Comparison of ENCODE assay signal across 8 cellular contexts in genomic region chr17:32483451-32484019, GRCh38. TPM values are rescaled to one million over a fixed set of nuclear protein-coding genes. Genes with fewer than 3 reads are reported as not detected.
DNase-seq lines count a peak whose midpoint lies in the region; ATAC-seq, FAIRE-seq and TF ChIP-seq lines count a peak whose summit lies in the region.

No MANE protein-coding gene starts in this region.

- intact Hi-C loops in breast epithelium (cut with DNase I; ENCODE audit: low total_unique reads): no loop called here

- no peak for ATAC-seq in GM18517 (IDR thresholded peaks at IDR 0.05; ENCODE audit: unreplicated experiment)

- peaks cover 5% of the 10 kb centered on the region; the same call in 1 of the 2 replicates for H3K36me3 ChIP-seq in KMS-11 (ENCODE audit: insufficient read depth)
- peaks cover 12% of the 10 kb centered on the region for H3K36me3 ChIP-seq in breast epithelium

- no peaks in the 10 kb centered on the region for H3K9me3 ChIP-seq in breast epithelium

- no peak overlapping the region for H2AFZ ChIP-seq in KMS-11 (ENCODE audit: low read depth)

- peaks cover 66% of the 10 kb centered on the region for H3K4me1 ChIP-seq in KMS-11 (ENCODE audit: low read depth, poor library complexity, severe bottlenecking)
- peaks cover 0 to 10% of the 10 kb centered on the region in 2 donors for H3K4me1 ChIP-seq in breast epithelium

- H3K4me3 ChIP-seq in KMS-11 (IDR thresholded peaks at IDR 0.05; ENCODE audit: insufficient read depth, low read depth, low read length) (no peak overlapping the region), breast epithelium (no peak overlapping the region), retinal pigment epithelial cell (ENCODE audit: low read length) (no peak overlapping the region)

- no peaks in the 10 kb centered on the region for H4K20me1 ChIP-seq in KMS-11 (ENCODE audit: insufficient read depth)

- TF ChIP-seq POLR2A in breast epithelium (IDR thresholded peaks at IDR 0.05): no peak

- DNase-seq in OCI-M1 (lab: John Stamatoyannopoulos, UW): peak; percentile 57
- DNase-seq in breast epithelium (ENCODE audit: low spot score in 2 of 2): peak in 1 of 2 donors; percentile 33
- peak; percentile 86 for DNase-seq in iPS DF 19.7 (ENCODE audit: low read depth, low spot score)
- DNase-seq in retinal pigment epithelial cell (ENCODE audit: low read depth): no peak
- no peak for DNase-seq in stimulated activated CD4-positive, alpha-beta T cell treated with anti-CD3 and anti-CD28 coated beads, Interleukin-15, amount 100 ng/mL, for 24 hours

- FAIRE-seq in G401.6 (lab: Jason Lieb, UNC): peak; percentile 27

- H3K9ac ChIP-seq in KMS-11: no peak overlapping the region

- TF ChIP-seq CTCF in KMS-11 (conservative IDR thresholded peaks at IDR 0.05; ENCODE audit: low read depth, low read length): peak; percentile 48; the same call in 1 of the 2 replicates
- peak in 2 of 3 donors; percentile 51 to 64 for TF ChIP-seq CTCF in breast epithelium (IDR thresholded peaks at IDR 0.05)
- TF ChIP-seq CTCF in retinal pigment epithelial cell (conservative IDR thresholded peaks at IDR 0.05; ENCODE audit: low read depth, low read length): peak; percentile 86

- H3K27me3 ChIP-seq in KMS-11 (ENCODE audit: insufficient read depth, low read depth) (no peaks in the 10 kb centered on the region), breast epithelium (no peaks in the 10 kb centered on the region)

- no peak overlapping the region for H3K4me2 ChIP-seq in KMS-11

- no peaks in the 10 kb centered on the region for H3K79me2 ChIP-seq in KMS-11 (ENCODE audit: insufficient read depth, low read depth)

- H3K27ac ChIP-seq in KMS-11: peak overlapping the region; percentile 45; the same call in 1 of the 2 replicates
- peak overlapping the region in 1 of 2 donors; percentile 14 for H3K27ac ChIP-seq in breast epithelium

RNA-seq across cellular contexts. Expression of gene CDK5R1, which starts 3.3 kb away (rescaled TPM):
- under 1 TPM; 0.66 to 0.88 (median 0.80) TPM for total RNA-seq in breast epithelium

RNA-seq across cellular contexts. Expression of gene PSMD11, which starts 39.2 kb away (rescaled TPM):
- total RNA-seq in breast epithelium: 10 to 100 TPM; 49.2 to 61.9 (median 56.6) TPM

Comparison
In these comparisons a context has a peak if more than half of its experiments do, and no peak if none do; other contexts are left out.
1. DNase-seq: peak in OCI-M1 (single experiment) and iPS DF 19.7 (single experiment); none in retinal pigment epithelial cell (single experiment) and stimulated activated CD4-positive, alpha-beta T cell treated with anti-CD3 and anti-CD28 coated beads, Interleukin-15, amount 100 ng/mL, for 24 hours (single experiment).
2. Peak in every context shown above with its lines, with median percentiles within 50 percentile points of each other: CTCF ChIP-seq.